In genomic region chr16:84186685-84187437, GRCh38 we compare ENCODE assay signal across 1 cellular context.
TF ChIP-seq lines count a peak whose summit lies in the region.

TSS of gene TAF1C (minus strand) at chr16:84187057. CDS start at chr16:84184988, 2,069 bp downstream.

TF ChIP-seq in K562, 482 proteins besides CTCF, POLR2A, EP300 and RAD21 (continued from another document and continues in another):
- TF ChIP-seq ZBTB1 (CRISPR knock-in tag; IDR thresholded peaks at IDR 0.05; ENCODE audit: borderline replicate concordance, low read depth) (no peak), KDM5B (IDR thresholded peaks at IDR 0.05; ENCODE audit: insufficient replicate concordance, low read depth, low read length) (peak; percentile 81), ZNF445 (CRISPR knock-in tag; IDR thresholded peaks at IDR 0.05; ENCODE audit: low read depth) (no peak), NR3C1 (CRISPR knock-in tag; IDR thresholded peaks at IDR 0.05) (no peak), MLX (CRISPR knock-in tag; conservative IDR thresholded peaks at IDR 0.05) (0 out of 4 replicates have a peak, but pooled peaks of 1 of the 2 experiments have one; percentile 56), BRD9 (IDR thresholded peaks at IDR 0.05; ENCODE audit: low read depth, partially characterized antibody) (no peak), MCM3 (IDR thresholded peaks at IDR 0.05) (no peak), ZNF282 (CRISPR knock-in tag; IDR thresholded peaks at IDR 0.05) (no peak), RUNX1 (IDR thresholded peaks at IDR 0.05; ENCODE audit: low read depth) (no peak), HNRNPL (IDR thresholded peaks at IDR 0.05; ENCODE audit: low read depth, low read length) (peak; percentile 76; the same call in 1 of the 2 replicates), ZNF263 (CRISPR knock-in tag; IDR thresholded peaks at IDR 0.05; ENCODE audit: borderline replicate concordance) (0 out of 2 replicates have a peak, but pooled peaks have one; percentile 56), NR2C1 (IDR thresholded peaks at IDR 0.05) (peak; percentile 73), NR2C1 (tag; IDR thresholded peaks at IDR 0.05) (peak; percentile 70), FIP1L1 (IDR thresholded peaks at IDR 0.05; ENCODE audit: low read depth, low read length, poor library complexity, severe bottlenecking) (peak; percentile 39), E2F8 (IDR thresholded peaks at IDR 0.05; ENCODE audit: low read depth, partially characterized antibody) (peak; percentile 98), NCOA1 (IDR thresholded peaks at IDR 0.05; ENCODE audit: low read depth) (no peak), PHF21A (IDR thresholded peaks at IDR 0.05; ENCODE audit: borderline replicate concordance, low read depth) (no peak), PHTF2 (CRISPR knock-in tag; IDR thresholded peaks at IDR 0.05) (no peak), CXXC5 (CRISPR knock-in tag; IDR thresholded peaks at IDR 0.05) (peak; percentile 91), SFPQ (IDR thresholded peaks at IDR 0.05; ENCODE audit: low read depth, low read length) (no peak), BHLHE40 (IDR thresholded peaks at IDR 0.05; ENCODE audit: low read length) (peak; percentile 72), SMAD3 (CRISPR knock-in tag; conservative IDR thresholded peaks at IDR 0.05) (0 out of 2 replicates have a peak, but pooled peaks have one; percentile 23), TRIM28 (IDR thresholded peaks at IDR 0.05) (no peak), MTA1 (IDR thresholded peaks at IDR 0.05; ENCODE audit: borderline replicate concordance) (no peak), ATF2 (CRISPR knock-in tag; IDR thresholded peaks at IDR 0.05) (no peak), CBX3 (IDR thresholded peaks at IDR 0.05; ENCODE audit: borderline replicate concordance in 1 of 2, low read length in 2 of 2) (peak in 1 of 2 experiments; percentile 91; a peak in 2 of 3 replicates), SAP30 (IDR thresholded peaks at IDR 0.05; ENCODE audit: borderline replicate concordance, insufficient read depth, low read depth, low read length, poor library complexity, severe bottlenecking) (peak; percentile 89), MYC (IDR thresholded peaks at IDR 0.05; ENCODE audit: low read depth, low read length) (peak; percentile 94), MYC (CRISPR knock-in tag; IDR thresholded peaks at IDR 0.05; ENCODE audit: borderline replicate concordance, low read depth) (no peak), MBD2 (IDR thresholded peaks at IDR 0.05; ENCODE audit: borderline replicate concordance, low read depth) (0 out of 2 replicates have a peak, but pooled peaks have one; percentile 70), ZBTB7A (IDR thresholded peaks at IDR 0.05; ENCODE audit: borderline replicate concordance, control insufficient read depth, low read depth, low read length) (peak; percentile 23; the same call in 1 of the 2 replicates), MCM7 (IDR thresholded peaks at IDR 0.05) (no peak), E2F5 (CRISPR knock-in tag; IDR thresholded peaks at IDR 0.05) (no peak), ETV1 (tag; conservative IDR thresholded peaks at IDR 0.05; ENCODE audit: low read depth) (peak; percentile 96), HLTF (IDR thresholded peaks at IDR 0.05) (no peak), DIDO1 (tag; IDR thresholded peaks at IDR 0.05; ENCODE audit: low read depth) (peak; percentile 92; the same call in 1 of the 2 replicates), ELF2 (CRISPR knock-in tag; IDR thresholded peaks at IDR 0.05) (peak; percentile 95), CUX1 (CRISPR knock-in tag; IDR thresholded peaks at IDR 0.05) (no peak), CC2D1A (IDR thresholded peaks at IDR 0.05) (peak; percentile 49; the same call in 1 of the 2 replicates), ZNF316 (IDR thresholded peaks at IDR 0.05) (no peak), SIN3B (IDR thresholded peaks at IDR 0.05; ENCODE audit: low read depth) (peak; percentile 88), UBTF (IDR thresholded peaks at IDR 0.05; ENCODE audit: borderline replicate concordance in 1 of 2, low read depth in 2 of 2, low read length in 2 of 2) (no peak), XRCC5 (IDR thresholded peaks at IDR 0.05; ENCODE audit: low read depth, low read length) (peak; percentile 93; the same call in 1 of the 2 replicates), ESRRA (IDR thresholded peaks at IDR 0.05; ENCODE audit: borderline replicate concordance, low read depth) (peak; percentile 72), CREB3L1 (IDR thresholded peaks at IDR 0.05; ENCODE audit: borderline replicate concordance, low read depth) (no peak; the same call in 1 of the 2 replicates), NCOA2 (IDR thresholded peaks at IDR 0.05; ENCODE audit: partially characterized antibody in 2 of 2) (no peak), POLR2B (IDR thresholded peaks at IDR 0.05; ENCODE audit: low read depth, partially characterized antibody) (peak; percentile 69), ZNF695 (CRISPR knock-in tag; IDR thresholded peaks at IDR 0.05) (no peak), SMAD2 (IDR thresholded peaks at IDR 0.05; ENCODE audit: low read depth, low read length) (no peak)
